Comparison of ENCODE assay signal across 9 cellular contexts in genomic region chr6:25788305-25788922, GRCh38. TPM values are rescaled to one million over a fixed set of nuclear protein-coding genes. Genes with fewer than 3 reads are reported as not detected.
DNase-seq lines count a peak whose midpoint lies in the region; ATAC-seq, FAIRE-seq and TF ChIP-seq lines count a peak whose summit lies in the region.
"Had no signal": no experiment of that assay in that cellular context is flagged by ENCODE, and none has a peak within 500 bp of the region (broad histone marks: within the 10 kb centered on the region; RNA-seq: fewer than 3 reads in every experiment).

No MANE protein-coding gene starts in this region.

- no peaks in the 10 kb centered on the region for H3K9me3 ChIP-seq in MM.1S (replicated peaks; ENCODE audit: insufficient read depth, low read length)
- H3K9me3 ChIP-seq in pancreas, result no peaks in the 10 kb centered on the region

- peak; percentile 68 for TF ChIP-seq CTCF in MM.1S (IDR thresholded peaks at IDR 0.05; ENCODE audit: low read length)
- peak; percentile 13 to 31 (median 24) for TF ChIP-seq CTCF in pancreas (IDR thresholded peaks at IDR 0.05)

- H3K36me3 ChIP-seq in MM.1S (replicated peaks; ENCODE audit: insufficient read depth, low read length) (no peaks in the 10 kb centered on the region), pancreas (no peaks in the 10 kb centered on the region)

- TF ChIP-seq POLR2A in erythroblast (IDR thresholded peaks at IDR 0.05; ENCODE audit: low read length), result no peak

- 60 to 61% methylated on average over 4 of the region's 4 CpGs for WGBS in pancreas, 2 donors

- H3K9ac ChIP-seq in MM.1S (ENCODE audit: low read length), result no peak overlapping the region

- H4K20me1 ChIP-seq in MM.1S (ENCODE audit: insufficient read depth, low read length), result no peaks in the 10 kb centered on the region

- H3K79me2 ChIP-seq in MM.1S (ENCODE audit: low read length), result no peaks in the 10 kb centered on the region

- H3K4me3 ChIP-seq in MM.1S (ENCODE audit: low read length) (no peak overlapping the region), pancreas (no peak overlapping the region)

- H3K4me1 ChIP-seq in MM.1S (ENCODE audit: low read length) (no peaks in the 10 kb centered on the region), pancreas (no peaks in the 10 kb centered on the region)

- no peaks in the 10 kb centered on the region for H3F3A ChIP-seq in MM.1S (ENCODE audit: insufficient read depth, low read length)

- FAIRE-seq in pancreas (lab: Jason Lieb, UNC), result no peak

- H3K27ac Mint-ChIP-seq in activated CD4-positive, alpha-beta T cell treated with anti-CD3 and anti-CD28 coated beads, Interleukin-2, amount 10 ng/mL, durations not matched to agents 24 days and 14 days, result no peak overlapping the region

- H3K4me3 Mint-ChIP-seq in activated CD4-positive, alpha-beta T cell treated with anti-CD3 and anti-CD28 coated beads, Interleukin-2, amount 10 ng/mL, durations not matched to agents 24 days and 14 days, result no peak overlapping the region

- H3K27me3 ChIP-seq in MM.1S (replicated peaks; ENCODE audit: insufficient read depth, low read length) (no peaks in the 10 kb centered on the region), pancreas (no peaks in the 10 kb centered on the region)

- H3K36me3 Mint-ChIP-seq in activated CD4-positive, alpha-beta T cell treated with anti-CD3 and anti-CD28 coated beads, Interleukin-2, amount 10 ng/mL, durations not matched to agents 24 days and 14 days (ENCODE audit: low read depth), result no peaks in the 10 kb centered on the region

- H3K27me3 Mint-ChIP-seq in activated CD4-positive, alpha-beta T cell treated with anti-CD3 and anti-CD28 coated beads, Interleukin-2, amount 10 ng/mL, durations not matched to agents 24 days and 14 days, result no peaks in the 10 kb centered on the region

- H3K9me3 Mint-ChIP-seq in activated CD4-positive, alpha-beta T cell treated with anti-CD3 and anti-CD28 coated beads, Interleukin-2, amount 10 ng/mL, durations not matched to agents 24 days and 14 days, result no peaks in the 10 kb centered on the region

- H3K4me1 Mint-ChIP-seq in activated CD4-positive, alpha-beta T cell treated with anti-CD3 and anti-CD28 coated beads, Interleukin-2, amount 10 ng/mL, durations not matched to agents 24 days and 14 days, result no peaks in the 10 kb centered on the region

- no peak overlapping the region for H2AFZ ChIP-seq in MM.1S (ENCODE audit: low read length)

- no peak overlapping the region for H3K4me2 ChIP-seq in MM.1S (ENCODE audit: low read depth, low read length)

- peak; percentile 80 to 94 (median 92) for ATAC-seq in pancreas
- no peak for ATAC-seq in GM21825 (IDR thresholded peaks at IDR 0.05; ENCODE audit: unreplicated experiment)

- H3K27ac ChIP-seq in MM.1S (ENCODE audit: low read length), result no peak overlapping the region
- no peak overlapping the region for H3K27ac ChIP-seq in pancreas

- DNase-seq in SIG-M5 treated with dmso at 0.1 percent for 504 hours (lab: John Stamatoyannopoulos, UW; ENCODE audit: unreplicated experiment) (peak; percentile 31), SIG-M5 (lab: John Stamatoyannopoulos, UW) (no peak), MM.1S (peak; percentile 27), erythroblast (lab: John Stamatoyannopoulos, UW) (peak; percentile 47 to 70), pancreas (peak; percentile 28 to 66 (median 50)), NCI-H187 treated with DMSO at 0.1 percent for 48 hours (lab: John Stamatoyannopoulos, UW) (no peak)
- DNase-seq in activated CD4-positive, alpha-beta T cell treated with anti-CD3 and anti-CD28 coated beads, Interleukin-2, amount 10 ng/mL, durations not matched to agents 24 days and 14 days, result peak; percentile 82

- intact Hi-C loops in activated CD4-positive, alpha-beta T cell treated with anti-CD3 and anti-CD28 coated beads, Interleukin-2, amount 10 ng/mL, durations not matched to agents 24 days and 14 days (cut with micrococcal nuclease), result loop anchor here (1.0 to 5.0 kb wide), 3 partner anchors 94 to 215 kb away; no protein-coding TSS in a partner anchor
- intact Hi-C loops in pancreas (cut with DNase I), result loop anchor here in 1 of 3 donors (10.0 kb wide), 1 partner anchor 156 kb away; no protein-coding TSS in a partner anchor

- no peaks in the 10 kb centered on the region for H3K9me2 ChIP-seq in MM.1S (replicated peaks; ENCODE audit: insufficient read depth, low read length)

RNA-seq across cellular contexts. Expression of gene SLC17A4, which starts 33.9 kb away (rescaled TPM):
- total RNA-seq in activated CD4-positive, alpha-beta T cell treated with anti-CD3 and anti-CD28 coated beads, Interleukin-2, amount 10 ng/mL, durations not matched to agents 24 days and 14 days, result not detected in 2 replicates
- total RNA-seq in pancreas, result 10 to 100 TPM in 2 of 6 donors, 1 to 10 TPM in 4; 5.2 to 19.6 (median 8.0) TPM
- polyA plus RNA-seq in pancreas, result 10 to 100 TPM; 15.3 to 28.6 TPM
- total RNA-seq: mononuclear cell had no signal

RNA-seq across cellular contexts. Expression of gene SLC17A1, which starts 43.4 kb away (rescaled TPM):
- total RNA-seq in activated CD4-positive, alpha-beta T cell treated with anti-CD3 and anti-CD28 coated beads, Interleukin-2, amount 10 ng/mL, durations not matched to agents 24 days and 14 days, result 0.28 TPM in 1 of 2 replicates, not detected in the other
- not detected for total RNA-seq in pancreas
- under 1 TPM in 1 of 2 donors, not detected in 1; 0.16 TPM for polyA plus RNA-seq in pancreas
- total RNA-seq: mononuclear cell had no signal

Comparison
In these comparisons a context has a peak if more than half of its experiments do, and no peak if none do; other contexts are left out.
1. DNase-seq: peak in SIG-M5 treated with dmso at 0.1 percent for 504 hours (single experiment), MM.1S (single experiment), activated CD4-positive, alpha-beta T cell treated with anti-CD3 and anti-CD28 coated beads, Interleukin-2, amount 10 ng/mL, durations not matched to agents 24 days and 14 days (single experiment), erythroblast (2 of 2) and pancreas (6 of 6); none in SIG-M5 (single experiment) and NCI-H187 treated with DMSO at 0.1 percent for 48 hours (single experiment).